ENCODE assay signal across 16 cellular contexts in the genomic region with DNA sequence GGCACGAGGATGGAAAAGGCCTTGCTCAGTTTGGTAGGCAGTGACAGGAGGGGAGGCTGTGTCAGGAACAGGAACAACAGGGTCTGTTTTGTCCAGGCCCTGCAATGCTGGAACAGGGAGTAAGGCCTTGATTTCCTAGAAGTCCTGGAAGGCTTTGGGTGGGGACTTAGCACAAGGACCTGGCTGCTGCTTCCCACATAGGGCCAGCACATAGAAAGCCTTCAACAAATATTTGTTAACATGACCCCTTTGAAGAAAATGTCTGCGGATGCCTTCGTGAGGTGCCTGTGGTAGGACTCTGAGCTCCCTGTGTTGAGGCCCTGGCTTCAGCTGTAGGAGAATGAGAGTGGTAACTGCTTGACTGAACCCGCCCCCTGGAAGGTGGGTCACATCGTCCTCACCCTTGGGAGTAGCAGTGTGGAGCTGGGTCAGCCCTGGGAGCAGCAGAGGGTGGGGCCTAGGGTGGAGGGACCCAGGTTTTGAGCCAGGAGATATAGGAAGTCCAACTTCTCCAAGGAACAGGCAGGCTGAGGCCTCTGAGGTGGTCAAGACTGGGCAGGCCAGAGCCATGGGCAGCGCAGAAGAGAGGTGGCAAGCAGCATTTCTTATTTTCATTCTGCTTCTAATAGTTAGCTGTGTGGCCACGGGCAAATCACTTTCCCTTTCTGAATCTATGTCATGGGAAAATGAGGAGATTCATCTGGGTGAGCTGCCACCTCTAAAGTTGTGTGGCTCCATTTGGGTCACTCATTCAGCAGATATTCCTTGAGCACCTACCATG. TPM values are rescaled to one million over a fixed set of nuclear protein-coding genes. Genes with fewer than 3 reads are reported as not detected.
DNase-seq lines count a peak whose midpoint lies in the region; FAIRE-seq and TF ChIP-seq lines count a peak whose summit lies in the region.
"Had no signal": no experiment of that assay in that cellular context is flagged by ENCODE, and none has a peak within 500 bp of the region (broad histone marks: within the 10 kb centered on the region; RNA-seq: fewer than 3 reads in every experiment).

No MANE protein-coding gene starts in this region.

- H3K27ac ChIP-seq in cardiac muscle cell (peak overlapping the region; percentile 9), fibroblast of lung (ENCODE audit: insufficient read depth, low read length) (no peak overlapping the region), neuronal stem cell (replicated peaks; ENCODE audit: low read length) (no peak overlapping the region)

- H3K4ac ChIP-seq in neuronal stem cell (ENCODE audit: low read length) = no peak overlapping the region

- H3K14ac ChIP-seq in neuronal stem cell (ENCODE audit: low read length) = no peak overlapping the region

- no CpG with 5 or more reads among the region's 7 CpGs for WGBS in neuronal stem cell (ENCODE audit: extremely low coverage in 2 of 2, insufficient read length in 2 of 2, insufficient replicate concordance in 1 of 2), 2 donors

- H2AFZ ChIP-seq in fibroblast of lung (ENCODE audit: low read length) (peak overlapping the region; percentile 76), neuronal stem cell (ENCODE audit: low read length) (peak overlapping the region; percentile 21)

- peak overlapping the region; percentile 10 for H2BK12ac ChIP-seq in neuronal stem cell (ENCODE audit: low read length)

- H4K91ac ChIP-seq in neuronal stem cell (ENCODE audit: low read depth, low read length, poor library complexity) = no peak overlapping the region

- no peaks in the 10 kb centered on the region for H3K36me3 ChIP-seq in cardiac muscle cell
- no peaks in the 10 kb centered on the region for H3K36me3 ChIP-seq in fibroblast of lung (ENCODE audit: control insufficient read depth, insufficient read depth, low read length)
- H3K36me3 ChIP-seq in neuronal stem cell (replicated peaks in 1 of 2; ENCODE audit: control insufficient read depth in 2 of 2, insufficient read depth in 2 of 2, low read length in 2 of 2) = no peaks in the 10 kb centered on the region

- intact Hi-C loops in cardiac septum (cut with DNase I) = no loop called here

- H3K9me3 ChIP-seq in cardiac muscle cell (ENCODE audit: low read depth) (no peaks in the 10 kb centered on the region), fibroblast of lung (ENCODE audit: control insufficient read depth, insufficient read depth, low read depth, low read length) (no peaks in the 10 kb centered on the region), neuronal stem cell (replicated peaks in 1 of 2; ENCODE audit: control insufficient read depth in 2 of 2, insufficient read depth in 1 of 2, low read depth in 1 of 2, low read length in 2 of 2) (no peaks in the 10 kb centered on the region)

- no peak overlapping the region for H4K8ac ChIP-seq in neuronal stem cell (ENCODE audit: low read depth, low read length)

- peak overlapping the region; percentile 34 for H2BK15ac ChIP-seq in neuronal stem cell (ENCODE audit: low read length)

- H2BK120ac ChIP-seq in neuronal stem cell (ENCODE audit: low read depth, low read length) = no peak overlapping the region

- H3K23ac ChIP-seq in neuronal stem cell (ENCODE audit: low read depth, low read length, poor library complexity) = no peak overlapping the region

- no peaks in the 10 kb centered on the region for H3K79me2 ChIP-seq in fibroblast of lung (ENCODE audit: control insufficient read depth, insufficient read depth, low read length)

- no peaks in the 10 kb centered on the region for H3K27me3 ChIP-seq in cardiac muscle cell
- H3K27me3 ChIP-seq in fibroblast of lung (ENCODE audit: control insufficient read depth, insufficient read depth, low read length) = no peaks in the 10 kb centered on the region
- H3K27me3 ChIP-seq in neuronal stem cell (ENCODE audit: control insufficient read depth in 3 of 3, insufficient read depth in 3 of 3, low read depth in 1 of 3, low read length in 3 of 3) = peaks cover 0 to 4% (median 0%) of the 10 kb centered on the region in 3 experiments

- H3K4me2 ChIP-seq in fibroblast of lung (ENCODE audit: extremely low read depth, insufficient read depth, low read length) = no peak overlapping the region
- H3K4me2 ChIP-seq in neuronal stem cell (ENCODE audit: insufficient read depth, low read length, poor library complexity, severe bottlenecking) = no peak overlapping the region
- H3K4me2 ChIP-seq: smooth muscle cell had no signal

- no peaks in the 10 kb centered on the region for H3K4me1 ChIP-seq in cardiac muscle cell (ENCODE audit: low read depth)
- H3K4me1 ChIP-seq in fibroblast of lung (ENCODE audit: control insufficient read depth, extremely low read depth, insufficient read depth, low read length) = peaks cover 11% of the 10 kb centered on the region
- H3K4me1 ChIP-seq in neuronal stem cell (ENCODE audit: control insufficient read depth in 2 of 2, insufficient read depth in 1 of 2, low read depth in 1 of 2, low read length in 2 of 2) = peaks cover 7 to 9% of the 10 kb centered on the region in 2 donors

- H3K9ac ChIP-seq in fibroblast of lung (ENCODE audit: insufficient read depth, low read length) (no peak overlapping the region), neuronal stem cell (ENCODE audit: low read depth, low read length, poor library complexity) (no peak overlapping the region)

- DNase-seq in cardiac muscle cell (ENCODE audit: low read depth in 1 of 2, low spot score in 1 of 2) = no peak
- DNase-seq in cardiac septum (ENCODE audit: low spot score) = no peak
- no peak for DNase-seq in fibroblast of lung (ENCODE audit: low read depth in 2 of 2)
- no peak for DNase-seq in neuronal stem cell (ENCODE audit: low spot score)
- DNase-seq in urothelium cell line (ENCODE audit: low spot score) = no peak
- DNase-seq in anterior cingulate cortex (lab: John Stamatoyannopoulos, UW) = no peak
- no peak for DNase-seq in activated T-cell treated with anti-CD3 and anti-CD28 coated beads, Interleukin-2, amount 50 U/mL, for 48 hours
- no peak for DNase-seq in hippocampal formation (lab: John Stamatoyannopoulos, UW)
- DNase-seq: activated CD8-positive, alpha-beta T cell treated with anti-CD3 and anti-CD28 coated beads for 36 hours; cerebellar nuclear complex; DMS79 treated with DMSO at 0.1 percent for 48 hours; NCI-H1092 treated with DMSO at 0.1 percent for 48 hours; occipital lobe; T-cell had no signal

- TF ChIP-seq CTCF in cardiac muscle cell (IDR thresholded peaks at IDR 0.05; ENCODE audit: low read depth, low read length) = no peak
- TF ChIP-seq CTCF in fibroblast of lung (conservative IDR thresholded peaks at IDR 0.05 in 1 of 2, IDR thresholded peaks at IDR 0.05 in 1 of 2; ENCODE audit: low read depth in 1 of 2, low read length in 2 of 2) = no peak

- no peaks in the 10 kb centered on the region for H4K20me1 ChIP-seq in fibroblast of lung (ENCODE audit: control insufficient read depth, extremely low read depth, insufficient read depth, low read length)

- no peak overlapping the region for H3K4me3 ChIP-seq in cardiac muscle cell
- H3K4me3 ChIP-seq in fibroblast of lung (replicated peaks in 1 of 4; ENCODE audit: control extremely low read depth in 1 of 4, insufficient read depth in 1 of 4, low read depth in 3 of 4, low read length in 4 of 4) = no peak overlapping the region
- no peak overlapping the region for H3K4me3 ChIP-seq in neuronal stem cell (ENCODE audit: low read length in 2 of 2)
- H3K4me3 ChIP-seq: smooth muscle cell had no signal

- no peak overlapping the region for H2BK5ac ChIP-seq in neuronal stem cell (ENCODE audit: low read length)

- no peak overlapping the region for H2AK5ac ChIP-seq in neuronal stem cell (ENCODE audit: low read depth, low read length)

- H3K18ac ChIP-seq in neuronal stem cell (ENCODE audit: low read length) = no peak overlapping the region

- no peaks in the 10 kb centered on the region for H3K79me1 ChIP-seq in neuronal stem cell (ENCODE audit: low read depth, low read length)

- peak; percentile 40 for FAIRE-seq in urothelium cell line (lab: Jason Lieb, UNC)
- FAIRE-seq: A204.1 had no signal

RNA-seq across cellular contexts. Expression of a gene that starts 50.0 kb away (rescaled TPM):
- total RNA-seq in cardiac muscle cell (8.5 and 10.4 TPM in 2 replicates), cardiac septum (3.1 TPM), fibroblast of lung (1.3 and 2.6 TPM in 2 replicates)
- polyA plus RNA-seq in cardiac muscle cell (0.82 TPM in 1 of 2 replicates, not detected in the other), fibroblast of lung (1.1 and 1.5 TPM in 2 replicates)
- polyA plus RNA-seq in fibroblast of lung (2012) = 2.2 and 2.6 TPM in 2 replicates
- polyA minus RNA-seq in fibroblast of lung (ENCODE audit: low replicate concordance) = not detected in 2 replicates
- 10.1 TPM for polyA plus RNA-seq in neuronal stem cell (2013, experiment 1 of 2)
- polyA plus RNA-seq in neuronal stem cell (2013, experiment 2 of 2) = 9.8 TPM
